9 cellular contexts compared by ENCODE assay signal in the genomic region with DNA sequence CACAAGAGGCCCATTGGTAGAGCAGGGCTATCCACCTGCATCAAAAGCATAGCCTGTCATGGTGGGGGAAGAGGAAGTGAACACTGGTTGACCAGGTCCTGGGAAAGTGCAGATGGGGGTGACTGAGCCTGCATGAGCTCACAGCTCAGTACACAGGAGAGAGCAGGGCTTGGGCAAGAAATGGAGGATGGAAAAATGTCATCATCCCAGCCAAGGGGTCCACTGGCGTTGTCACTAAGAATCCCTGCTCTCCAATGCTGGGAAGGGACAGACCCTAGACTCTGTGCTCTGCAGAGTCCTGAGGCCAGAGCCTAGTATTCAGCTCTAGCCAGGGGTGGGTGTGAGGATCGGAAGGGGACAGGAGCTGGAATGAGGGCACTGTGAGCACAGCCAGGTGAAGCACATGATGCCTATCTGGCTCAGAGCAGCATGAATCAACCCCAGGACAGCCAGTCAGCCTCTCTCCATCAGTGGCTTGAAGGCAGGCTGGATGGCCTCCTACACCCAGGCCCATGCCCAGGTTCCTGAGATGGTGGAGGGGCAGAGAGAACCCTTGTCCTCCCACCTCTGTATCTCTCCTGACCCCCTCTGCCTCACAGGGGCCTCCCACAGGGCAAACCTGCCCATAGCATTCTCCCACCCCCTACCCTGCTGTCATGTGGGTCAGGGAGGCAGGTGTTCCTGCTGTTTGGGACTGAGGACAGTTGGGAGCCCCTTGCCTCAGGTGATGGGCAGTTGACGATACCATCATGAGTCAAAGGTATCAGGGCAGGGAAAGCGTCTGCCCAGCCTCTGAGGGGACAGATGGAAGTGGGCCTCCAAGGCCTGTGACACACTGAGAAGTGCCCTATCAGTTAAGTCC. TPM values are rescaled to one million over a fixed set of nuclear protein-coding genes. Genes with fewer than 3 reads are reported as not detected.
DNase-seq lines count a peak whose midpoint lies in the region; ATAC-seq and TF ChIP-seq lines count a peak whose summit lies in the region.
"Had no signal": no experiment of that assay in that cellular context is flagged by ENCODE, and none has a peak within 500 bp of the region (broad histone marks: within the 10 kb centered on the region; RNA-seq: fewer than 3 reads in every experiment).

No MANE protein-coding gene starts in this region.

- intact Hi-C loops in psoas muscle (cut with DNase I): loop anchor here in 1 of 2 donors (5.0 kb wide), 2 partner anchors 94 to 119 kb away; partner anchors contain the start of genes C16orf86 and ENKD1

- peak overlapping the region; percentile 1 for H3K27ac ChIP-seq in psoas muscle

- H3K9me3 Mint-ChIP-seq in activated naive CD4-positive, alpha-beta T cell treated with anti-CD3 and anti-CD28 coated beads, Interleukin-2, amount 50 U/mL, for 72 hours: no peaks in the 10 kb centered on the region

- H3K27ac Mint-ChIP-seq in activated naive CD4-positive, alpha-beta T cell treated with anti-CD3 and anti-CD28 coated beads, Interleukin-2, amount 50 U/mL, for 72 hours: peak overlapping the region; percentile 83 to 96

- H3K4me3 ChIP-seq in psoas muscle: no peak overlapping the region

- peaks cover 0 to 57% of the 10 kb centered on the region in 2 donors for H3K36me3 ChIP-seq in psoas muscle (ENCODE audit: insufficient read depth in 1 of 2, low read depth in 1 of 2)

- TF ChIP-seq CTCF in psoas muscle (IDR thresholded peaks at IDR 0.05): no peak

- ATAC-seq in GM19043 (IDR thresholded peaks at IDR 0.05; ENCODE audit: low read depth, unreplicated experiment) (peak; percentile 48), HG03175 (IDR thresholded peaks at IDR 0.05; ENCODE audit: unreplicated experiment) (peak; percentile 56), psoas muscle (peak in 2 of 4 donors; percentile 2 to 11), GM18867 (IDR thresholded peaks at IDR 0.05; ENCODE audit: unreplicated experiment) (no peak), HG03045 (IDR thresholded peaks at IDR 0.05; ENCODE audit: unreplicated experiment) (no peak)
- ATAC-seq in activated naive CD4-positive, alpha-beta T cell treated with anti-CD3 and anti-CD28 coated beads, Interleukin-2, amount 50 U/mL, for 72 hours: peak; percentile 4 to 54

- H3K4me1 ChIP-seq in psoas muscle: peaks cover 57% of the 10 kb centered on the region

- 69 to 79% (median 73%) methylated on average over 4 of the region's 4 CpGs for WGBS in psoas muscle, 3 donors

- no peaks in the 10 kb centered on the region for H3K36me3 Mint-ChIP-seq in activated naive CD4-positive, alpha-beta T cell treated with anti-CD3 and anti-CD28 coated beads, Interleukin-2, amount 50 U/mL, for 72 hours

- H3K27me3 ChIP-seq in psoas muscle (ENCODE audit: insufficient read depth in 3 of 3, low read length in 2 of 3): no peaks in the 10 kb centered on the region

- H3K9me3 ChIP-seq in psoas muscle: no peaks in the 10 kb centered on the region

- DNase-seq in activated naive CD4-positive, alpha-beta T cell treated with anti-CD3 and anti-CD28 coated beads, Interleukin-2, amount 50 U/mL, for 72 hours (ENCODE audit: low spot score in 2 of 2): no peak
- no peak for DNase-seq in psoas muscle
- no peak for DNase-seq in NCI-H1417 treated with DMSO at 0.1 percent for 48 hours (lab: John Stamatoyannopoulos, UW)
- no peak for DNase-seq in AG08396 (ENCODE audit: low spot score)
- DNase-seq: stimulated activated CD4-positive, alpha-beta T cell treated with anti-CD3 and anti-CD28 coated beads, Interleukin-2, amount 100 ng/mL, for 24 hours had no signal

RNA-seq across cellular contexts. Expression of gene CTCF, which starts 13.8 kb away (rescaled TPM):
- 10 to 100 TPM; 51.5 to 62.1 TPM for total RNA-seq in activated naive CD4-positive, alpha-beta T cell treated with anti-CD3 and anti-CD28 coated beads, Interleukin-2, amount 50 U/mL, for 72 hours
- total RNA-seq in psoas muscle: 10 to 100 TPM; 22.1 to 26.5 (median 26.0) TPM
- 10 to 100 TPM; 17.7 to 44.7 (median 18.9) TPM for polyA plus RNA-seq in psoas muscle

RNA-seq across cellular contexts. Expression of gene RIPOR1, which starts 19.9 kb away (rescaled TPM):
- 10 to 100 TPM; 34.1 to 41.4 TPM for total RNA-seq in activated naive CD4-positive, alpha-beta T cell treated with anti-CD3 and anti-CD28 coated beads, Interleukin-2, amount 50 U/mL, for 72 hours
- 10 to 100 TPM; 34.1 to 58.1 (median 49.5) TPM for total RNA-seq in psoas muscle
- polyA plus RNA-seq in psoas muscle: 10 to 100 TPM; 16.5 to 27.4 (median 20.6) TPM

Comparison
In these comparisons a context has a peak if more than half of its experiments do, and no peak if none do; other contexts are left out.
1. ATAC-seq: peak in GM19043 (single experiment), HG03175 (single experiment) and activated naive CD4-positive, alpha-beta T cell treated with anti-CD3 and anti-CD28 coated beads, Interleukin-2, amount 50 U/mL, for 72 hours (2 of 2); none in GM18867 (single experiment) and HG03045 (single experiment).